ENCODE assay signal across 1 cellular context in the genomic region with DNA sequence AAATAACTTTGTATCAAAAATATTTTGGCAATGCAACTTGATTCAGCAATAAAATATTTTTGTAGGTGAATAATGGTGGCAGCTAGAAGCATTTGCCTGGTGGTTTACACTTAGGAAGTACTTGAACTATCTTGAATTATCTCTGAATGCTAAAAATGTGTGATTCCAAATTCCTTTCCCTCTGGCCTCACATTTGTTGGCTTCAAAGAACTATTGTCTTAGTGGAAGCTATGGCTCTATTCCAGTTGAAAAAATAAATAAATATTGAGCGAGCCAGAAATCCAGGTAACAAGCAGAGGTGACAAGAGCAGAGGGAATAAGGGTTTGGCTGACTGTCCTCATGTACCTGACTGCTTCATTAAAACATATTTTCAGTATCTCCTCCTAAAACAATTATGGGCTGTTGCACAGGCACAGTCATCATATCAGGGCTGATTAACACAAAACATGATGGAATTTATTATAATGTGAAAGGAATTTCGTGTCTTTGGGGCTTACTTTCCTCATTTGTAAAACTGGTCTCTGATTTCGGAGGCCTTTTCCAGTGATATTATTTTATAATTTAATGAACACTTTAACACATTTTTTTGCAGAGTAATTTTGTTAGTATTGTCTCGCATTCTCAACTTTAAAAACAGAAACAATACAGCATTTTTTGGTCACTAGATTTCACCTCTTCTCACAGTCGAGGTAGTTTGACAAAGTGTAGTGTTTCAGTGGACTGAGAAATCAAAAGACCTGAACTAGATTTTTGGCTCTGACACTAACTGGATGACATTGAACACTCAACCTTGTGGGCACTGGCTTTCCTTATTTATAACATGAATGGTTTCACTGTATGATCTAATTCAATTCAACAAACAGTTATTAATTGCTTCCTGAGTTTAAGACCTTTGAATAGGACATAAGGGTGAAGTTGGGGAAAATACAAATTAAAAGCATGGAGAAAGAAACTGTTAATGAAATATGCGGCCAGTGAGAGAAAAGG.
TF ChIP-seq lines count a peak whose summit lies in the region.

No MANE protein-coding gene starts in this region.

TF ChIP-seq in HCT116, 20 proteins besides CTCF, POLR2A, EP300 and RAD21 (continued from another document):
- TF ChIP-seq, protein P1, sequence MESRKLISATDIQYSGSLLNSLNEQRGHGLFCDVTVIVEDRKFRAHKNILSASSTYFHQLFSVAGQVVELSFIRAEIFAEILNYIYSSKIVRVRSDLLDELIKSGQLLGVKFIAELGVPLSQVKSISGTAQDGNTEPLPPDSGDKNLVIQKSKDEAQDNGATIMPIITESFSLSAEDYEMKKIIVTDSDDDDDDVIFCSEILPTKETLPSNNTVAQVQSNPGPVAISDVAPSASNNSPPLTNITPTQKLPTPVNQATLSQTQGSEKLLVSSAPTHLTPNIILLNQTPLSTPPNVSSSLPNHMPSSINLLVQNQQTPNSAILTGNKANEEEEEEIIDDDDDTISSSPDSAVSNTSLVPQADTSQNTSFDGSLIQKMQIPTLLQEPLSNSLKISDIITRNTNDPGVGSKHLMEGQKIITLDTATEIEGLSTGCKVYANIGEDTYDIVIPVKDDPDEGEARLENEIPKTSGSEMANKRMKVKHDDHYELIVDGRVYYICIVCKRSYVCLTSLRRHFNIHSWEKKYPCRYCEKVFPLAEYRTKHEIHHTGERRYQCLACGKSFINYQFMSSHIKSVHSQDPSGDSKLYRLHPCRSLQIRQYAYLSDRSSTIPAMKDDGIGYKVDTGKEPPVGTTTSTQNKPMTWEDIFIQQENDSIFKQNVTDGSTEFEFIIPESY (IDR thresholded peaks at IDR 0.05; ENCODE audit: extremely low read depth, insufficient replicate concordance, low read length) = no peak
- TF ChIP-seq EZH2 (IDR thresholded peaks at IDR 0.05) (no peak), ELF1 (IDR thresholded peaks at IDR 0.05; ENCODE audit: borderline replicate concordance, low read depth) (no peak)
